In genomic region chr6:33183071-33183683, GRCh38 we compare ENCODE assay signal across 14 cellular contexts. TPM values are rescaled to one million over a fixed set of nuclear protein-coding genes. Genes with fewer than 3 reads are reported as not detected.
A peak's percentile ranks its signal among the peaks of the same experiment; 100 is the strongest.
DNase-seq lines count a peak whose midpoint lies in the region; ATAC-seq and TF ChIP-seq lines count a peak whose summit lies in the region.
"Had no signal": no experiment of that assay in that cellular context is flagged by ENCODE, and none has a peak within 500 bp of the region (broad histone marks: within the 10 kb centered on the region; RNA-seq: fewer than 3 reads in every experiment).

No MANE protein-coding gene starts in this region.

- H3K36me3 ChIP-seq in CD8-positive, alpha-beta T cell (ENCODE audit: insufficient read depth, low read length): no peaks in the 10 kb centered on the region
- H3K36me3 ChIP-seq in mucosa of descending colon (ENCODE audit: low read depth) (no peaks in the 10 kb centered on the region), stomach (no peaks in the 10 kb centered on the region)

- no peak for TF ChIP-seq POLR2A in stomach (IDR thresholded peaks at IDR 0.05)

- CTCF ChIA-PET in CD8-positive, alpha-beta T cell (lab: Charles Lee): interaction anchor here (0.8 to 1.5 kb wide), 5 partner anchors 15 to 315 kb away, joined by 3 to 5 read pairs (median 4); partner anchors contain the start of gene RING1
- CTCF ChIA-PET in activated CD4-positive, alpha-beta memory T cell treated with anti-CD3 and anti-CD28 coated beads, Interleukin-2, amount 10 ng/mL, durations not matched to agents 7 days and 5 days (lab: Charles Lee): interaction anchor here (1.0 to 1.7 kb wide), 4 partner anchors 14 to 250 kb away, joined by 3 to 12 read pairs (median 6); no protein-coding TSS in a partner anchor

- peaks cover 23% of the 10 kb centered on the region for H3K4me1 Mint-ChIP-seq in CD8-positive, alpha-beta T cell (ENCODE audit: low read depth)
- H3K4me1 Mint-ChIP-seq in activated CD4-positive, alpha-beta memory T cell treated with anti-CD3 and anti-CD28 coated beads, Interleukin-2, amount 10 ng/mL, durations not matched to agents 7 days and 5 days: peaks cover 23% of the 10 kb centered on the region
- H3K4me1 Mint-ChIP-seq in HFFc6 (ENCODE audit: low read depth): peaks cover 10% of the 10 kb centered on the region; the same call in 1 of the 2 replicates

- TF ChIP-seq RAD21 in Ishikawa (IDR thresholded peaks at IDR 0.05; ENCODE audit: low read depth): no peak

- H3K27me3 Mint-ChIP-seq in CD8-positive, alpha-beta T cell (ENCODE audit: low read depth): peaks cover 12% of the 10 kb centered on the region
- H3K27me3 Mint-ChIP-seq in activated CD4-positive, alpha-beta memory T cell treated with anti-CD3 and anti-CD28 coated beads, Interleukin-2, amount 10 ng/mL, durations not matched to agents 7 days and 5 days: peaks cover 17% of the 10 kb centered on the region
- peaks cover 11% of the 10 kb centered on the region for H3K27me3 Mint-ChIP-seq in HFFc6 (ENCODE audit: insufficient read depth)

- no peaks in the 10 kb centered on the region for H3K27me3 ChIP-seq in CD8-positive, alpha-beta T cell (ENCODE audit: insufficient read depth, low read length)
- peaks cover 0 to 9% (median 0%) of the 10 kb centered on the region in 3 donors for H3K27me3 ChIP-seq in stomach

- POLR2A ChIA-PET in CD8-positive, alpha-beta T cell (lab: Charles Lee): interaction anchor here (0.7 to 1.4 kb wide), 3 partner anchors 15 to 212 kb away, joined by 4 to 5 read pairs (median 4); partner anchors contain the start of gene RING1
- POLR2A ChIA-PET in activated CD4-positive, alpha-beta memory T cell treated with anti-CD3 and anti-CD28 coated beads, Interleukin-2, amount 10 ng/mL, durations not matched to agents 7 days and 5 days (lab: Charles Lee): interaction anchor here (0.8 to 1.5 kb wide), 10 partner anchors 9 to 229 kb away, joined by 3 to 8 read pairs (median 5); partner anchors contain the start of genes COL11A2, PFDN6, RING1 and RXRB

- no peak for TF ChIP-seq CTCF in CD8-positive, alpha-beta T cell (IDR thresholded peaks at IDR 0.05)
- TF ChIP-seq CTCF in mucosa of descending colon (IDR thresholded peaks at IDR 0.05) (no peak), HFFc6 (IDR thresholded peaks at IDR 0.05) (no peak), stomach (IDR thresholded peaks at IDR 0.05) (no peak)

- no peaks in the 10 kb centered on the region for H3K9me3 ChIP-seq in CD8-positive, alpha-beta T cell (ENCODE audit: low read length)
- H3K9me3 ChIP-seq in mucosa of descending colon (no peaks in the 10 kb centered on the region), stomach (no peaks in the 10 kb centered on the region)

- no peak overlapping the region for H3K27ac ChIP-seq in CD8-positive, alpha-beta T cell (ENCODE audit: low read depth, low read length)
- H3K27ac ChIP-seq in stomach: no peak overlapping the region

- no peak for TF ChIP-seq EP300 in Ishikawa (IDR thresholded peaks at IDR 0.05; ENCODE audit: borderline replicate concordance)
- no peak for TF ChIP-seq EP300 in stomach (IDR thresholded peaks at IDR 0.05)

- peaks cover 12% of the 10 kb centered on the region for H3K9me3 Mint-ChIP-seq in CD8-positive, alpha-beta T cell
- H3K9me3 Mint-ChIP-seq in activated CD4-positive, alpha-beta memory T cell treated with anti-CD3 and anti-CD28 coated beads, Interleukin-2, amount 10 ng/mL, durations not matched to agents 7 days and 5 days: peaks cover 17% of the 10 kb centered on the region
- no peaks in the 10 kb centered on the region for H3K9me3 Mint-ChIP-seq in HFFc6

- peaks cover 9% of the 10 kb centered on the region for H3K36me3 Mint-ChIP-seq in CD8-positive, alpha-beta T cell
- H3K36me3 Mint-ChIP-seq in activated CD4-positive, alpha-beta memory T cell treated with anti-CD3 and anti-CD28 coated beads, Interleukin-2, amount 10 ng/mL, durations not matched to agents 7 days and 5 days (ENCODE audit: low read depth): peaks cover 23% of the 10 kb centered on the region
- H3K36me3 Mint-ChIP-seq in HFFc6 (ENCODE audit: low read depth): peaks cover 7% of the 10 kb centered on the region; the same call in 1 of the 2 replicates

- no peak for ATAC-seq in CD8-positive, alpha-beta T cell
- ATAC-seq in mucosa of descending colon: peak; percentile 25
- ATAC-seq: esophagus mucosa had no signal

- peak in 1 of 7 experiments; percentile 53 for DNase-seq in CD8-positive, alpha-beta T cell
- no peak for DNase-seq in activated CD4-positive, alpha-beta memory T cell treated with anti-CD3 and anti-CD28 coated beads, Interleukin-2, amount 10 ng/mL, durations not matched to agents 7 days and 5 days
- DNase-seq in mucosa of descending colon: no peak
- DNase-seq in HFFc6: no peak
- no peak for DNase-seq in SHP77 treated with DMSO at 0.1 percent for 48 hours (lab: John Stamatoyannopoulos, UW)
- DNase-seq in pons (ENCODE audit: low spot score): no peak
- no peak for DNase-seq in stomach
- DNase-seq: activated CD4-positive, alpha-beta T cell treated with anti-CD3 and anti-CD28 coated beads, Interleukin-2, amount 50 U/mL, for 4 hours; NCI-H2171 treated with DMSO at 0.1 percent for 48 hours; Right ventricle myocardium superior; stimulated activated CD4-positive, alpha-beta T cell treated with anti-CD3 and anti-CD28 coated beads, Interleukin-2, amount 100 ng/mL, for 24 hours; substantia nigra had no signal

- intact Hi-C loops in CD8-positive, alpha-beta T cell (cut with DNase I, micrococcal nuclease): loop anchor here in 1 of 2 experiments (1.0 kb wide), 1 partner anchor 17 kb away; the partner anchor contains the start of genes RXRB and SLC39A7
- intact Hi-C loops in mucosa of descending colon (cut with DNase I, micrococcal nuclease): no loop called here
- intact Hi-C loops in stomach (cut with DNase I; ENCODE audit: low total_unique reads): no loop called here

- peak overlapping the region; percentile 52 for H3K4me3 Mint-ChIP-seq in CD8-positive, alpha-beta T cell
- H3K4me3 Mint-ChIP-seq in activated CD4-positive, alpha-beta memory T cell treated with anti-CD3 and anti-CD28 coated beads, Interleukin-2, amount 10 ng/mL, durations not matched to agents 7 days and 5 days: no peak overlapping the region
- no peak overlapping the region for H3K4me3 Mint-ChIP-seq in HFFc6

- WGBS in stomach, 5 donors: 73 to 82% (median 79%) methylated on average over 5 of the region's 5 CpGs

- H3K4me3 ChIP-seq in CD8-positive, alpha-beta T cell (ENCODE audit: low read depth, low read length): peak overlapping the region; percentile 6
- H3K4me3 ChIP-seq in mucosa of descending colon: no peak overlapping the region
- no peak overlapping the region for H3K4me3 ChIP-seq in stomach

- peaks cover 19% of the 10 kb centered on the region for H3K4me1 ChIP-seq in CD8-positive, alpha-beta T cell (ENCODE audit: insufficient read depth, low read length)
- no peaks in the 10 kb centered on the region for H3K4me1 ChIP-seq in mucosa of descending colon (ENCODE audit: low read depth)
- H3K4me1 ChIP-seq in stomach: no peaks in the 10 kb centered on the region

- H3K27ac Mint-ChIP-seq in CD8-positive, alpha-beta T cell: peak overlapping the region; percentile 90
- peak overlapping the region; percentile 90 for H3K27ac Mint-ChIP-seq in activated CD4-positive, alpha-beta memory T cell treated with anti-CD3 and anti-CD28 coated beads, Interleukin-2, amount 10 ng/mL, durations not matched to agents 7 days and 5 days
- H3K27ac Mint-ChIP-seq in HFFc6: no peak overlapping the region

RNA-seq across cellular contexts. Expression of gene COL11A2, which starts 9.1 kb away (rescaled TPM):
- 1 to 10 TPM; 1.5 to 1.9 TPM for total RNA-seq in CD8-positive, alpha-beta T cell
- total RNA-seq in activated CD4-positive, alpha-beta memory T cell treated with anti-CD3 and anti-CD28 coated beads, Interleukin-2, amount 10 ng/mL, durations not matched to agents 7 days and 5 days: under 1 TPM; 0.53 to 0.60 TPM
- total RNA-seq in mucosa of descending colon (1 to 10 TPM in 1 of 3 donors, under 1 TPM in 2; 0.27 to 1.1 (median 0.52) TPM), stomach (1 to 10 TPM in 1 of 5 donors, under 1 TPM in 2, not detected in 2; under 0.01 to 1.5 (median 0.87) TPM)
- under 1 TPM; 0.15 to 0.69 (median 0.38) TPM for total RNA-seq in HFFc6 (2021; fragmentation: NEBNext Ultra II Directional; extraction: Animal tissue kit (Norgen Biotek cat#: 25700))
- polyA plus RNA-seq in stomach: under 1 TPM in 2 of 3 donors, not detected in 1; 0.19 to 0.88 TPM

RNA-seq across cellular contexts. Expression of gene RXRB, which starts 17.3 kb away (rescaled TPM):
- 10 to 100 TPM; 39.2 to 40.0 TPM for total RNA-seq in CD8-positive, alpha-beta T cell
- total RNA-seq in activated CD4-positive, alpha-beta memory T cell treated with anti-CD3 and anti-CD28 coated beads, Interleukin-2, amount 10 ng/mL, durations not matched to agents 7 days and 5 days: 10 to 100 TPM; 44.0 to 45.0 TPM
- total RNA-seq in mucosa of descending colon (10 to 100 TPM; 45.4 to 51.1 (median 51.1) TPM), stomach (10 to 100 TPM in 3 of 5 donors, 1 to 10 TPM in 2; 2.9 to 50.4 (median 10.7) TPM)
- total RNA-seq in HFFc6 (2021; fragmentation: NEBNext Ultra II Directional; extraction: Animal tissue kit (Norgen Biotek cat#: 25700)): 10 to 100 TPM; 37.3 to 41.6 (median 38.3) TPM
- polyA plus RNA-seq in stomach: 10 to 100 TPM; 15.9 to 32.7 (median 17.3) TPM

RNA-seq across cellular contexts. Expression of gene SLC39A7, which starts 17.5 kb away (rescaled TPM):
- 10 to 100 TPM in 1 of 2 experiments, 1 to 10 TPM in 1; 9.7 to 11.0 TPM for total RNA-seq in CD8-positive, alpha-beta T cell
- 10 to 100 TPM; 52.8 to 53.8 TPM for total RNA-seq in activated CD4-positive, alpha-beta memory T cell treated with anti-CD3 and anti-CD28 coated beads, Interleukin-2, amount 10 ng/mL, durations not matched to agents 7 days and 5 days
- total RNA-seq in mucosa of descending colon (100 to 1,000 TPM in 2 of 3 donors, 10 to 100 TPM in 1; 96.9 to 159 (median 106) TPM), stomach (100 to 1,000 TPM in 1 of 5 donors, 10 to 100 TPM in 3, 1 to 10 TPM in 1; 9.3 to 119 (median 75.8) TPM)
- total RNA-seq in HFFc6 (2021; fragmentation: NEBNext Ultra II Directional; extraction: Animal tissue kit (Norgen Biotek cat#: 25700)): 100 to 1,000 TPM; 215 to 240 (median 225) TPM
- polyA plus RNA-seq in stomach: 10 to 100 TPM; 33.6 to 59.8 (median 54.5) TPM

RNA-seq across cellular contexts. Expression of gene HSD17B8, which starts 21.3 kb away (rescaled TPM):
- 10 to 100 TPM in 1 of 2 experiments, 1 to 10 TPM in 1; 7.0 to 10.4 TPM for total RNA-seq in CD8-positive, alpha-beta T cell
- 10 to 100 TPM; 11.4 to 13.0 TPM for total RNA-seq in activated CD4-positive, alpha-beta memory T cell treated with anti-CD3 and anti-CD28 coated beads, Interleukin-2, amount 10 ng/mL, durations not matched to agents 7 days and 5 days
- total RNA-seq in mucosa of descending colon (10 to 100 TPM; 12.3 to 23.2 (median 19.7) TPM), stomach (10 to 100 TPM in 2 of 5 donors, 1 to 10 TPM in 2, not detected in 1; 8.0 to 24.8 (median 14.5) TPM)
- 1 to 10 TPM in 2 of 6 experiments, under 1 TPM in 4; 0.39 to 1.2 (median 0.73) TPM for total RNA-seq in HFFc6 (2021; fragmentation: NEBNext Ultra II Directional; extraction: Animal tissue kit (Norgen Biotek cat#: 25700))
- 10 to 100 TPM; 21.5 to 29.9 (median 24.5) TPM for polyA plus RNA-seq in stomach

RNA-seq across cellular contexts. Expression of gene RING1, which starts 25.1 kb away (rescaled TPM):
- 10 to 100 TPM; 29.1 to 29.5 TPM for total RNA-seq in CD8-positive, alpha-beta T cell
- 10 to 100 TPM; 29.7 to 32.1 TPM for total RNA-seq in activated CD4-positive, alpha-beta memory T cell treated with anti-CD3 and anti-CD28 coated beads, Interleukin-2, amount 10 ng/mL, durations not matched to agents 7 days and 5 days
- total RNA-seq in mucosa of descending colon (10 to 100 TPM; 28.4 to 45.1 (median 30.3) TPM), stomach (100 to 1,000 TPM in 1 of 5 donors, 10 to 100 TPM in 4; 14.3 to 140 (median 20.7) TPM)
- 10 to 100 TPM; 43.4 to 55.1 (median 52.1) TPM for total RNA-seq in HFFc6 (2021; fragmentation: NEBNext Ultra II Directional; extraction: Animal tissue kit (Norgen Biotek cat#: 25700))
- polyA plus RNA-seq in stomach: 10 to 100 TPM; 35.1 to 45.4 (median 37.4) TPM
